Comparison of ENCODE assay signal across 14 cellular contexts in the genomic region with DNA sequence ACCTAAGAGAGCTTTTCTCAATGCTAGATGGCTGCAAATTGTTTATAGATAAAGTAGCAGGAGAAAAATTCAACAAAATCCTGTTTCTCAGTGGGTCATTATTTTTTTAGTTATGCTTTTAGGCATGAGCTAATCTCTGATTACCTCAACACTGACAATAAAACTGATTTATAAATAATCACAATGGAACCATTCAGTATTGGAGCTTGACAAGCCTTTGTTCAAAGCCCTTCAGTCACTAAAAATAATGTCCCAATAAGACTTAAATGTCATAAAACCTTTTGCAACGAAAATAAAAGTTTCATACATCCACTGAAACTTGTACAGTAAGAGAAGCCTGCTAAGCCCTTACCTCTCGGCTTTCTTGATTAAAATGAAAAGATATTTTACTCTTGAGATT.
"Had no signal": no experiment of that assay in that cellular context is flagged by ENCODE, and none has a peak within 500 bp of the region (broad histone marks: within the 10 kb centered on the region; RNA-seq: fewer than 3 reads in every experiment).

No MANE protein-coding gene starts in this region.

- H3K27ac Mint-ChIP-seq: activated naive CD8-positive, alpha-beta T cell treated with anti-CD3 and anti-CD28 coated beads, Interleukin-2, amount 10 ng/mL, durations not matched to agents 7 days and 5 days; endodermal cell; memory B cell; nephron progenitor cell; stimulated activated naive CD8-positive, alpha-beta T cell treated with anti-CD3 and anti-CD28 coated beads, Interleukin-15, Interleukin-2, amounts not matched to agents 100 ng/mL and 50 ng/mL, for 24 hours had no signal

- H3K9me3 Mint-ChIP-seq: activated naive CD8-positive, alpha-beta T cell treated with anti-CD3 and anti-CD28 coated beads, Interleukin-2, amount 10 ng/mL, durations not matched to agents 7 days and 5 days; central memory CD8-positive, alpha-beta T cell; memory B cell; stimulated activated naive CD8-positive, alpha-beta T cell treated with anti-CD3 and anti-CD28 coated beads, Interleukin-15, Interleukin-2, amounts not matched to agents 100 ng/mL and 50 ng/mL, for 24 hours had no signal

- ATAC-seq: left lobe of liver had no signal

- H3K27me3 Mint-ChIP-seq: activated naive CD8-positive, alpha-beta T cell treated with anti-CD3 and anti-CD28 coated beads, Interleukin-2, amount 10 ng/mL, durations not matched to agents 7 days and 5 days; central memory CD8-positive, alpha-beta T cell; memory B cell; stimulated activated naive CD8-positive, alpha-beta T cell treated with anti-CD3 and anti-CD28 coated beads, Interleukin-15, Interleukin-2, amounts not matched to agents 100 ng/mL and 50 ng/mL, for 24 hours had no signal

- H3K4me3 Mint-ChIP-seq: activated naive CD8-positive, alpha-beta T cell treated with anti-CD3 and anti-CD28 coated beads, Interleukin-2, amount 10 ng/mL, durations not matched to agents 7 days and 5 days; central memory CD8-positive, alpha-beta T cell; endodermal cell; memory B cell; nephron progenitor cell; stimulated activated naive CD8-positive, alpha-beta T cell treated with anti-CD3 and anti-CD28 coated beads, Interleukin-15, Interleukin-2, amounts not matched to agents 100 ng/mL and 50 ng/mL, for 24 hours had no signal

- DNase-seq: activated CD4-positive, alpha-beta T cell treated with anti-CD3 and anti-CD28 coated beads, Interleukin-2, amount 50 U/mL, for 4 hours; activated CD4-positive, CD25-positive, alpha-beta regulatory T cell treated with anti-CD3 and anti-CD28 coated beads, Interleukin-2, amount 50 U/mL, for 72 hours; activated effector memory CD4-positive, alpha-beta T cell treated with anti-CD3 and anti-CD28 coated beads, Interleukin-2, amount 50 U/mL, for 16 hours; activated naive CD8-positive, alpha-beta T cell treated with anti-CD3 and anti-CD28 coated beads, Interleukin-2, amount 10 ng/mL, durations not matched to agents 7 days and 5 days; activated T-cell treated with anti-CD3 and anti-CD28 coated beads, Interleukin-2, amount 50 U/mL, for 1 hour; dermis blood vessel endothelial cell; endodermal cell; nephron progenitor cell; stimulated activated CD4-positive, alpha-beta T cell treated with anti-CD3 and anti-CD28 coated beads, Interleukin-4, amount 100 ng/mL, for 1 hour had no signal

- H3K36me3 Mint-ChIP-seq: memory B cell had no signal

- FAIRE-seq: urothelium cell line had no signal

- H3K4me1 Mint-ChIP-seq: central memory CD8-positive, alpha-beta T cell; endodermal cell; memory B cell had no signal
